In the genomic region with DNA sequence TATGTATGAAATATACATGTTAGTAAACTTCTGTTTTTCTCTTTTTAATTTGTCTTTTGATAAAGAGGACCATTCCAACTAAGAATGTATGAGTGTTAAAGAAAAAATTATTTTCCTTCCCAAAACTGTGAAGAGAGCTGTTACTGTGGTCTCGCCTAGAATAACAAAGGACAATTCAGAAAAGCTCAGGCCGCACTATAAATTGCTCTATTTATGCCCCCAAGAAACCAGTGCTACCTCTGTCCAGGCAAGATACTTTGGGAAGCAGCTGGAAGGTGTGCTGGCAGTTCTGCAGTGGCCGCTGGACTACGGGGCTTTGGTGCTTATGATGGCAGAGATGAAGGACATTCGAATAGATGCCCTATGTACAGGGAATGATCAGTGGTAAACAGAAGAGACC, we compare ENCODE assay signal across 16 cellular contexts.
DNase-seq lines count a peak whose midpoint lies in the region; ATAC-seq and TF ChIP-seq lines count a peak whose summit lies in the region.
"Had no signal": no experiment of that assay in that cellular context is flagged by ENCODE, and none has a peak within 500 bp of the region (broad histone marks: within the 10 kb centered on the region; RNA-seq: fewer than 3 reads in every experiment).

No MANE protein-coding gene starts in this region.

- no peak overlapping the region for H3K4me3 ChIP-seq in right lobe of liver
- H3K4me3 ChIP-seq in spleen, result no peak overlapping the region
- H3K4me3 ChIP-seq: lung had no signal

- 93% methylated on average over 3 of the region's 5 CpGs for WGBS in right lobe of liver (ENCODE audit: insufficient coverage, low coverage, low lambda C conversion rate, missing lambda C conversion rate)
- 91 to 97% (median 94%) methylated on average over 5 of the region's 5 CpGs for WGBS in spleen, 5 donors

- H3K4me1 ChIP-seq in right lobe of liver (peaks cover 0 to 5% (median 1%) of the 10 kb centered on the region in 4 donors), spleen (peaks cover 0 to 5% (median 0%) of the 10 kb centered on the region in 6 donors)

- H3K27me3 ChIP-seq in right lobe of liver (no peaks in the 10 kb centered on the region), spleen (replicated peaks in 1 of 7) (no peaks in the 10 kb centered on the region)
- H3K27me3 ChIP-seq: brain microvascular endothelial cell had no signal

- H3K27ac ChIP-seq in RWPE1 (peak overlapping the region; percentile 63), caudate nucleus (ENCODE audit: low read depth, low read length) (peak overlapping the region; percentile 85), right lobe of liver (peak overlapping the region; percentile 43 to 64 (median 46)), temporal lobe (ENCODE audit: low read depth, low read length) (peak overlapping the region; percentile 19), spleen (no peak overlapping the region)
- H3K27ac ChIP-seq: brain microvascular endothelial cell had no signal

- POLR2A ChIA-PET in RWPE1 (lab: Yijun Ruan, JAX; ENCODE audit: low non-redundant PET), result no interaction called here

- H3K36me3 ChIP-seq in right lobe of liver (no peaks in the 10 kb centered on the region), spleen (no peaks in the 10 kb centered on the region)
- H3K36me3 ChIP-seq: brain microvascular endothelial cell had no signal

- TF ChIP-seq POLR2A in right lobe of liver (IDR thresholded peaks at IDR 0.05) (no peak), spleen (IDR thresholded peaks at IDR 0.05) (no peak)

- TF ChIP-seq CTCF in RWPE1 (conservative IDR thresholded peaks at IDR 0.05; ENCODE audit: low read depth) (no peak), right lobe of liver (IDR thresholded peaks at IDR 0.05) (no peak), spleen (IDR thresholded peaks at IDR 0.05 in 8 of 11, conservative IDR thresholded peaks at IDR 0.05 in 3 of 11) (no peak)

- CTCF ChIA-PET in RWPE1 (lab: Yijun Ruan, JAX), result interaction anchor here (0.9 kb wide), 1 partner anchor 260 kb away, joined by 3 read pairs; no protein-coding TSS in a partner anchor

- H3K9me3 ChIP-seq in right lobe of liver (no peaks in the 10 kb centered on the region), spleen (no peaks in the 10 kb centered on the region)

- no peak for ATAC-seq in right lobe of liver
- ATAC-seq in GM21381 (IDR thresholded peaks at IDR 0.05; ENCODE audit: unreplicated experiment), result no peak
- ATAC-seq: CD8-positive, alpha-beta T cell had no signal

- intact Hi-C loops in right lobe of liver (cut with DNase I), result loop anchor here in 1 of 2 donors (10.0 kb wide), 1 partner anchor 451 kb away; no protein-coding TSS in a partner anchor
- intact Hi-C loops in spleen (cut with DNase I; ENCODE audit: low total_unique reads), result no loop called here

- no peak for DNase-seq in RWPE1 (ENCODE audit: low spot score)
- DNase-seq in caudate nucleus (lab: John Stamatoyannopoulos, UW), result no peak
- DNase-seq in right lobe of liver, result no peak
- no peak for DNase-seq in NCI-H187 (lab: John Stamatoyannopoulos, UW)
- no peak for DNase-seq in spleen
- DNase-seq: activated B cell treated with CpG ODN at 0.5 μM for 24 hours; activated CD4-positive, alpha-beta memory T cell treated with anti-CD3 and anti-CD28 coated beads for 36 hours; activated effector memory CD4-positive, alpha-beta T cell treated with anti-CD3 and anti-CD28 coated beads, Interleukin-2, amount 50 U/mL, for 16 hours; brain microvascular endothelial cell; CD8-positive, alpha-beta T cell; cortex of kidney; GDM1; KG1 had no signal

Comparison
In these comparisons a context has a peak if more than half of its experiments do, and no peak if none do; other contexts are left out.
1. H3K27ac ChIP-seq: peak in RWPE1 (single experiment), caudate nucleus (single experiment), right lobe of liver (3 of 3) and temporal lobe (single experiment); none in spleen (0 of 8).